ENCODE assay signal across 12 cellular contexts in the genomic region with DNA sequence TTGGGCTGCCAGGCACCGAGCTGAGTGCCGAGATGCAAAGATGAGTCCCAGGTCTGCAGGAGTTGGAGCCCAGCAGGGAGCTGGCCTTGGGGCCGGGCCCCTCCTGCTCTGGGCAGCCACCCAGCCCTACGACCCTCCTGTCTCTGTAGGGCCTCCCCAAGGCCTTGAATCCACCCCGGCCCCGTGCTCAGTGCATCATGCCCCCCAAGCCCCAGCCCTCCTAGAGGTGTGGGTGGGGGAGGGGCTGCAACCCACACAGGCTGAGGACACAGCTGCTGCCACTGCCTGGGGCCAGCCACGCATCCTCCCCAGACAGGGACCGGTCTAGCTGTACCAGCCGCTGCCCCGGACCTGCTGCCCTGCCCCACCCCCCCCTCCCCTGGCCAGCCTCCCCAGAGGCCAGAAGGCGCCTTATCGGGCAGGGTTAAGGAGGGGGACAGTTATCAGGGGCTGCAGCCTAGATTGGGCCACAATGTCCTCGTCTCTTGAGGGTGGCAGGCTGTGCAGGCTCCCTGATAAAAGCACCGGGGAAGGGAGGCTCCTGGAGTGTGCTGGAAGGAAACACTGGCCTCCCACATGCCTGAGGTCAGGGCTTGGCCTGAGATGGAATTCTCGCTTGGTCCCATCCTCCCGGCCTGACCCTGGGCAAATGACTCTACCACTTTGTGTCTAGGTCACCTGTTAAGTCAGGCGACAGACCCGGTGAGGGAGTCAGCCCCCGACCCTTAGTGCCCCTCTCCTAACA. TPM values are rescaled to one million over a fixed set of nuclear protein-coding genes. Genes with fewer than 3 reads are reported as not detected.
A peak's percentile ranks its signal among the peaks of the same experiment; 100 is the strongest.
DNase-seq lines count a peak whose midpoint lies in the region; ATAC-seq and TF ChIP-seq lines count a peak whose summit lies in the region.
"Had no signal": no experiment of that assay in that cellular context is flagged by ENCODE, and none has a peak within 500 bp of the region (broad histone marks: within the 10 kb centered on the region; RNA-seq: fewer than 3 reads in every experiment).

No MANE protein-coding gene starts in this region.

- no peak for TF ChIP-seq POLR2A in testis (IDR thresholded peaks at IDR 0.05)

- peaks cover 45% of the 10 kb centered on the region for H3K4me1 ChIP-seq in testis

- H3K4me3 ChIP-seq in testis = peak overlapping the region in 1 of 2 donors; percentile 70

- no peaks in the 10 kb centered on the region for H3K36me3 ChIP-seq in testis (ENCODE audit: low read depth, missing control alignments)

- H3K27me3 ChIP-seq in testis = no peaks in the 10 kb centered on the region

- no peak for ATAC-seq in HG02884 (IDR thresholded peaks at IDR 0.05; ENCODE audit: unreplicated experiment)

- H3K9me3 ChIP-seq in testis = no peaks in the 10 kb centered on the region

- DNase-seq in DMS 273 (lab: John Stamatoyannopoulos, UW; ENCODE audit: unreplicated experiment) (peak; percentile 42), DMS 273 treated with DMSO at 0.1 percent for 48 hours (lab: John Stamatoyannopoulos, UW) (no peak), cardiac septum (ENCODE audit: low spot score) (peak; percentile 66), testis (peak; percentile 92), occipital lobe (lab: John Stamatoyannopoulos, UW) (no peak)
- DNase-seq: activated CD4-positive, alpha-beta T cell treated with anti-CD3 and anti-CD28 coated beads, Interleukin-2, amount 50 U/mL, for 48 hours; activated naive CD8-positive, alpha-beta T cell treated with anti-CD3 and anti-CD28 coated beads, Interleukin-2, amount 10 ng/mL, durations not matched to agents 7 days and 5 days; mammary epithelial cell; NCI-H1048 had no signal

- no peak for TF ChIP-seq CTCF in testis (IDR thresholded peaks at IDR 0.05)

- intact Hi-C loops in cardiac septum (cut with DNase I) = no loop called here
- intact Hi-C loops in testis (cut with DNase I; ENCODE audit: low total_unique reads) = no loop called here

- peak overlapping the region; percentile 76 for H3K27ac ChIP-seq in testis
- H3K27ac ChIP-seq: 22Rv1 had no signal

- WGBS in testis, 2 donors = 36 to 60% methylated on average over 12 to 19 of the region's 19 CpGs

RNA-seq across cellular contexts. Expression of gene SMIM1, which starts 2.1 kb away (rescaled TPM):
- total RNA-seq in cardiac septum = 8.0 TPM
- 100 to 1,000 TPM; 205 to 213 TPM for total RNA-seq in testis
- polyA plus RNA-seq in testis (ENCODE audit: insufficient read depth, low read depth, low replicate concordance) = 92.9 TPM
- 2.0 TPM for total RNA-seq in occipital lobe
- total RNA-seq: Daoy had no signal

RNA-seq across cellular contexts. Expression of gene LRRC47, which starts 21.6 kb away (rescaled TPM):
- total RNA-seq in cardiac septum (63.1 TPM), testis (10 to 100 TPM; 45.9 to 46.6 TPM), occipital lobe (31.4 TPM)
- polyA plus RNA-seq in testis (ENCODE audit: insufficient read depth, low read depth, low replicate concordance) = 27.6 TPM

RNA-seq across cellular contexts. Expression of gene CCDC27, which starts 22.4 kb away (rescaled TPM):
- total RNA-seq in cardiac septum (not detected), testis (10 to 100 TPM; 10.6 to 18.3 TPM), occipital lobe (not detected)
- polyA plus RNA-seq in testis (ENCODE audit: insufficient read depth, low read depth, low replicate concordance) = 28.4 TPM
- total RNA-seq: activated naive CD8-positive, alpha-beta T cell treated with anti-CD3 and anti-CD28 coated beads, Interleukin-2, amount 10 ng/mL, durations not matched to agents 7 days and 5 days; Daoy; mammary epithelial cell had no signal
- polyA plus RNA-seq: mammary epithelial cell had no signal

Comparison
In these comparisons a context has a peak if more than half of its experiments do, and no peak if none do; other contexts are left out.
1. DNase-seq: peak in DMS 273 (single experiment), cardiac septum (single experiment) and testis (single experiment); none in DMS 273 treated with DMSO at 0.1 percent for 48 hours (single experiment) and occipital lobe (single experiment).
2. RNA of gene SMIM1, which starts 2.1 kb away (total RNA-seq): 205 to 213 TPM in testis; 8.0 TPM in cardiac septum (single experiment) and 2.0 TPM in occipital lobe (single experiment); every median in the first group is over 10 times any median in the second.
3. RNA of gene CCDC27, which starts 22.4 kb away (total RNA-seq): 10.6 to 18.3 TPM in testis; not detected in cardiac septum (single experiment) and not detected in occipital lobe (single experiment); every median in the first group is over 10 times any median in the second.